ENCODE assay signal across 8 cellular contexts in the genomic region with DNA sequence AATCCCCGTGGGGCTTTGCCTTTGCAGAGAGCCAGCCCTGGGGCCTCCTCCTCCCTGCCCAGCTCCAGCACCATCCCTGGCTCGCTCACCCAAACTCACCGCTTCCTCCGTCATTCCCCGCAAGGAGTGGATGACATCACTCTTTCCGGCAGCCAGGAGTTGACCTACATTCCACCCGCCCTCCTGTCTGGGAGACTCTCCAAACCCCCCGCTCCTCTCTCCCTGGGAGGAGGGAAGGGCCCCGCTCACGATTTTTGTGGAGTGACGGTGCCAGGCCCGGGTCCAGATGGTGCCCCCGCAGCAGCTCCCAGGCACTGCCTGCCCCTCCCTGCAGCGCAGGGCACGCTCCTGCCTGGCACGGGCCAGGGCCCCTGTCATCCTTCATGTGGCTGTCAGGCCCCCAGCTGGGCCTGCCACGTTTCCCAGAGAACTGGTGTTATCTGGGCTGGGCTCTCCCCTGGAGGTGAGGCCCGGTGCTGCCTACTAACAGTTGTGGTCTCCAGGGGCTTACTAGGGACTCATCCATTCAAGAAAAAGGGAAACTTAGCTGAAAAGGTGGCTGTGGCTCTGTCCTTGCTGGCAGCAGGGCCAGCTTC. TPM values are rescaled to one million over a fixed set of nuclear protein-coding genes. Genes with fewer than 3 reads are reported as not detected.
DNase-seq lines count a peak whose midpoint lies in the region; ATAC-seq and TF ChIP-seq lines count a peak whose summit lies in the region.

No MANE protein-coding gene starts in this region.

- DNase-seq in NCI-H82 (lab: John Stamatoyannopoulos, UW), result peak; percentile 27
- no peak for DNase-seq in NCI-H82 treated with DMSO at 0.1 percent for 48 hours (lab: John Stamatoyannopoulos, UW; ENCODE audit: unreplicated experiment)
- DNase-seq in amniotic epithelial cell (ENCODE audit: low read depth), result peak; percentile 94
- DNase-seq in hepatic stellate cell (ENCODE audit: low spot score), result peak; percentile 95
- peak; percentile 52 for DNase-seq in skeletal muscle cell (ENCODE audit: low read depth)
- no peak for DNase-seq in Caco-2
- no peak for DNase-seq in activated T-helper 2 cell treated with anti-CD3 and anti-CD28 coated beads, Interferon-gamma antibody, Interleukin-2, Interleukin-4, amounts not matched to agents 10 μg/mL and 5 μg/mL and 100 μg/mL, durations not matched to agents 14 hours and 24 hours and 36 hours (ENCODE audit: low spot score)

- no peaks in the 10 kb centered on the region for H3K27me3 ChIP-seq in Caco-2 (replicated peaks; ENCODE audit: control insufficient read depth, insufficient read depth, low read length)

- CTCF ChIA-PET in Caco-2 (lab: Charles Lee), result no interaction called here

- no peak overlapping the region for H3K4me3 Mint-ChIP-seq in Caco-2 (ENCODE audit: unreplicated experiment)
- H3K4me3 Mint-ChIP-seq in activated T-helper 2 cell treated with anti-CD3 and anti-CD28 coated beads, Interferon-gamma antibody, Interleukin-2, Interleukin-4, amounts not matched to agents 10 μg/mL and 5 μg/mL and 100 μg/mL, durations not matched to agents 14 hours and 24 hours and 36 hours (ENCODE audit: low read depth), result no peak overlapping the region

- H3K4me1 ChIP-seq in Caco-2, result peaks cover 10% of the 10 kb centered on the region

- H3K27ac Mint-ChIP-seq in Caco-2 (ENCODE audit: unreplicated experiment), result no peak overlapping the region
- H3K27ac Mint-ChIP-seq in activated T-helper 2 cell treated with anti-CD3 and anti-CD28 coated beads, Interferon-gamma antibody, Interleukin-2, Interleukin-4, amounts not matched to agents 10 μg/mL and 5 μg/mL and 100 μg/mL, durations not matched to agents 14 hours and 24 hours and 36 hours, result no peak overlapping the region

- H3K4me3 ChIP-seq in skeletal muscle cell (ENCODE audit: low read depth, low read length) (no peak overlapping the region), Caco-2 (ENCODE audit: low read depth, low read length) (no peak overlapping the region)

- H3K36me3 ChIP-seq in Caco-2 (ENCODE audit: control insufficient read depth, insufficient read depth, low read length), result no peaks in the 10 kb centered on the region

- POLR2A ChIA-PET in Caco-2 (lab: Charles Lee), result no interaction called here

- no TSS peak for BruUV-seq in Caco-2 (replicated peaks; lab: Mats Ljungman, UMichigan)

- peaks cover 7% of the 10 kb centered on the region for H3K4me1 Mint-ChIP-seq in Caco-2 (ENCODE audit: low read depth, unreplicated experiment)
- H3K4me1 Mint-ChIP-seq in activated T-helper 2 cell treated with anti-CD3 and anti-CD28 coated beads, Interferon-gamma antibody, Interleukin-2, Interleukin-4, amounts not matched to agents 10 μg/mL and 5 μg/mL and 100 μg/mL, durations not matched to agents 14 hours and 24 hours and 36 hours (ENCODE audit: low read depth), result no peaks in the 10 kb centered on the region

- H3K9me3 Mint-ChIP-seq in Caco-2 (ENCODE audit: unreplicated experiment), result no peaks in the 10 kb centered on the region
- H3K9me3 Mint-ChIP-seq in activated T-helper 2 cell treated with anti-CD3 and anti-CD28 coated beads, Interferon-gamma antibody, Interleukin-2, Interleukin-4, amounts not matched to agents 10 μg/mL and 5 μg/mL and 100 μg/mL, durations not matched to agents 14 hours and 24 hours and 36 hours, result no peaks in the 10 kb centered on the region

- no peaks in the 10 kb centered on the region for H3K9me3 ChIP-seq in Caco-2

- ATAC-seq in GM19463 (IDR thresholded peaks at IDR 0.05; ENCODE audit: unreplicated experiment), result no peak

- H3K27me3 Mint-ChIP-seq in Caco-2 (ENCODE audit: insufficient read depth, unreplicated experiment), result peaks cover 9% of the 10 kb centered on the region
- no peaks in the 10 kb centered on the region for H3K27me3 Mint-ChIP-seq in activated T-helper 2 cell treated with anti-CD3 and anti-CD28 coated beads, Interferon-gamma antibody, Interleukin-2, Interleukin-4, amounts not matched to agents 10 μg/mL and 5 μg/mL and 100 μg/mL, durations not matched to agents 14 hours and 24 hours and 36 hours (ENCODE audit: low read depth)

- intact Hi-C loops in Caco-2 (cut with micrococcal nuclease; ENCODE audit: unreplicated experiment), result no loop called here
- intact Hi-C loops in activated T-helper 2 cell treated with anti-CD3 and anti-CD28 coated beads, Interferon-gamma antibody, Interleukin-2, Interleukin-4, amounts not matched to agents 10 μg/mL and 5 μg/mL and 100 μg/mL, durations not matched to agents 14 hours and 24 hours and 36 hours (cut with micrococcal nuclease), result no loop called here

- peaks cover 3% of the 10 kb centered on the region for H3K36me3 Mint-ChIP-seq in Caco-2 (ENCODE audit: insufficient read depth, unreplicated experiment)
- no peaks in the 10 kb centered on the region for H3K36me3 Mint-ChIP-seq in activated T-helper 2 cell treated with anti-CD3 and anti-CD28 coated beads, Interferon-gamma antibody, Interleukin-2, Interleukin-4, amounts not matched to agents 10 μg/mL and 5 μg/mL and 100 μg/mL, durations not matched to agents 14 hours and 24 hours and 36 hours (ENCODE audit: low read depth)

- no peak for TF ChIP-seq CTCF in Caco-2 (IDR thresholded peaks at IDR 0.05; ENCODE audit: insufficient read depth in 1 of 2, low read depth in 1 of 2, low read length in 1 of 2, severe bottlenecking in 1 of 2, unreplicated experiment in 1 of 2)

RNA-seq across cellular contexts. Expression of a gene that starts 52.3 kb away (rescaled TPM):
- not detected in 2 replicates for total RNA-seq in Caco-2 (2022)
- 3.8 and 5.2 TPM in 2 replicates for total RNA-seq in activated T-helper 2 cell treated with anti-CD3 and anti-CD28 coated beads, Interferon-gamma antibody, Interleukin-2, Interleukin-4, amounts not matched to agents 10 μg/mL and 5 μg/mL and 100 μg/mL, durations not matched to agents 14 hours and 24 hours and 36 hours

Comparison
In these comparisons a context has a peak if more than half of its experiments do, and no peak if none do; other contexts are left out.
1. DNase-seq: peak in NCI-H82 (single experiment), amniotic epithelial cell (single experiment), hepatic stellate cell (single experiment) and skeletal muscle cell (single experiment); none in NCI-H82 treated with DMSO at 0.1 percent for 48 hours (single experiment), Caco-2 (0 of 2) and activated T-helper 2 cell treated with anti-CD3 and anti-CD28 coated beads, Interferon-gamma antibody, Interleukin-2, Interleukin-4, amounts not matched to agents 10 μg/mL and 5 μg/mL and 100 μg/mL, durations not matched to agents 14 hours and 24 hours and 36 hours (single experiment).